ENCODE assay signal across 32 cellular contexts in the genomic region with DNA sequence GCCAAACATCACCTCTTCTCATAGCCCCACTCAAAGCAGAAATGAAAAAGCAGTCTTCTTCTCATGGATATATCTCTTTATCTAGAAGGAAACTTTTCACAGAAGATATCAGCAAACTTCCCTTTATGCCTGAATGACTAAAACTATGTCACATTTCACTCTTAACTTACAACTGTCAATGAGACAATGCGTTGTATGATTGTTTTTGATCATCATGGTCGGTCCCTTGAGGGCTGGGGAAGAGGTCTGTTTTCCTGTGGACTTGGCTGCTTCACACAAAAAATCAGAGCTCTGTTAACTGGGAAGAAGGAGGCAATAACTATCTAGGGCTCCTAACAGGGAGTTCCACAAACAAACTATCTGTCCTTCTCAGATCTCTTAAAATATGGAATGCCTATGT. TPM values are rescaled to one million over a fixed set of nuclear protein-coding genes. Genes with fewer than 3 reads are reported as not detected.
"Had no signal": no experiment of that assay in that cellular context is flagged by ENCODE, and none has a peak within 500 bp of the region (broad histone marks: within the 10 kb centered on the region; RNA-seq: fewer than 3 reads in every experiment).

No MANE protein-coding gene starts in this region.

- H3K27ac Mint-ChIP-seq: activated B cell treated with CpG ODN at 0.5 μM for 24 hours; activated CD8-positive, alpha-beta T cell treated with anti-CD3 and anti-CD28 coated beads for 36 hours; activated naive CD4-positive, alpha-beta T cell treated with anti-CD3 and anti-CD28 coated beads, Interleukin-2, amount 50 U/mL, for 24 hours; activated naive CD8-positive, alpha-beta T cell treated with anti-CD3 and anti-CD28 coated beads, Interleukin-2, amount 50 U/mL, for 24 hours; activated T-helper 17 cell treated with anti-CD3 and anti-CD28 coated beads, Interleukin-2, amount 50 U/mL, for 72 hours; naive B cell; nephron progenitor cell had no signal

- H3K36me3 ChIP-seq: breast epithelium, colonic mucosa, gastrocnemius medialis, heart left ventricle, left ventricle myocardium inferior, neutrophil, ovary, prostate gland, thyroid gland, upper lobe of left lung, vagina had no signal

- H3K36me3 Mint-ChIP-seq: activated naive CD4-positive, alpha-beta T cell treated with anti-CD3 and anti-CD28 coated beads, Interleukin-2, amount 50 U/mL, for 24 hours had no signal

- H3K4me1 ChIP-seq: breast epithelium, colonic mucosa, prostate gland, thyroid gland, vagina had no signal

- H3K27ac ChIP-seq: breast epithelium, colonic mucosa, gastrocnemius medialis, heart left ventricle, left ventricle myocardium inferior, neutrophil, ovary, prostate gland, skin epidermis, thyroid gland, upper lobe of left lung, vagina had no signal

- H3K27me3 ChIP-seq: breast epithelium, ovary, thyroid gland, vagina had no signal

- H3K4me1 Mint-ChIP-seq: activated B cell treated with CpG ODN at 0.5 μM for 24 hours; activated T-helper 17 cell treated with anti-CD3 and anti-CD28 coated beads, Interleukin-2, amount 50 U/mL, for 72 hours; central memory CD8-positive, alpha-beta T cell had no signal

- DNase-seq: activated B cell treated with CpG ODN at 0.5 μM for 24 hours; activated CD4-positive, alpha-beta T cell treated with anti-CD3 and anti-CD28 coated beads, Interleukin-2, amount 50 U/mL, for 1 hour; activated CD8-positive, alpha-beta T cell treated with anti-CD3 and anti-CD28 coated beads for 36 hours; activated gamma-delta T cell treated with Interleukin-2 at 50 U/mL for 16 hours; activated naive CD8-positive, alpha-beta T cell treated with anti-CD3 and anti-CD28 coated beads, Interleukin-2, amount 50 U/mL, for 24 hours; activated T-cell treated with anti-CD3 and anti-CD28 coated beads, Interleukin-2, amount 50 U/mL, for 4 hours; colonic mucosa; effector memory CD4-positive, alpha-beta T cell; erythroblast; gastrocnemius medialis; heart left ventricle; left ventricle myocardium inferior; naive B cell; nephron progenitor cell; ovary; retina; stimulated activated CD4-positive, alpha-beta T cell treated with anti-CD3 and anti-CD28 coated beads, Interleukin-12 subunit alpha, Interleukin-12 subunit beta, amount 100 ng/mL, for 4 hours; stimulated activated CD4-positive, alpha-beta T cell treated with anti-CD3 and anti-CD28 coated beads, Interleukin-4, amount 100 ng/mL, for 1 hour; stimulated activated naive CD8-positive, alpha-beta T cell treated with anti-CD3 and anti-CD28 coated beads, Interleukin-15, Interleukin-2, amounts not matched to agents 100 U/mL and 50 U/mL, for 24 hours; T-helper 9 cell; thyroid gland; upper lobe of left lung had no signal

- H3K4me3 Mint-ChIP-seq: activated B cell treated with CpG ODN at 0.5 μM for 24 hours; activated CD8-positive, alpha-beta T cell treated with anti-CD3 and anti-CD28 coated beads for 36 hours; activated naive CD4-positive, alpha-beta T cell treated with anti-CD3 and anti-CD28 coated beads, Interleukin-2, amount 50 U/mL, for 24 hours; activated naive CD8-positive, alpha-beta T cell treated with anti-CD3 and anti-CD28 coated beads, Interleukin-2, amount 50 U/mL, for 24 hours; activated T-cell treated with anti-CD3 and anti-CD28 coated beads, Interleukin-2, amount 50 U/mL, for 4 hours; activated T-helper 17 cell treated with anti-CD3 and anti-CD28 coated beads, Interleukin-2, amount 50 U/mL, for 72 hours; central memory CD8-positive, alpha-beta T cell; naive B cell; nephron progenitor cell had no signal

- H3K9me3 ChIP-seq: breast epithelium, colonic mucosa, gastrocnemius medialis, heart left ventricle, left ventricle myocardium inferior, neutrophil, ovary, prostate gland, thyroid gland, upper lobe of left lung, vagina had no signal

- H3K9me3 Mint-ChIP-seq: activated B cell treated with CpG ODN at 0.5 μM for 24 hours; activated CD8-positive, alpha-beta T cell treated with anti-CD3 and anti-CD28 coated beads for 36 hours; activated T-cell treated with anti-CD3 and anti-CD28 coated beads, Interleukin-2, amount 50 U/mL, for 4 hours; nephron progenitor cell had no signal

- H3K4me3 ChIP-seq: breast epithelium, colonic mucosa, gastrocnemius medialis, heart left ventricle, left ventricle myocardium inferior, lung, ovary, prostate gland, skin epidermis, thyroid gland, upper lobe of left lung, vagina had no signal

- ATAC-seq: activated CD8-positive, alpha-beta T cell treated with anti-CD3 and anti-CD28 coated beads for 36 hours; activated naive CD8-positive, alpha-beta T cell treated with anti-CD3 and anti-CD28 coated beads, Interleukin-2, amount 50 U/mL, for 24 hours; activated T-cell treated with anti-CD3 and anti-CD28 coated beads, Interleukin-2, amount 50 U/mL, for 4 hours; activated T-helper 17 cell treated with anti-CD3 and anti-CD28 coated beads, Interleukin-2, amount 50 U/mL, for 72 hours; gastrocnemius medialis; heart left ventricle; stimulated activated naive CD8-positive, alpha-beta T cell treated with anti-CD3 and anti-CD28 coated beads, Interleukin-15, Interleukin-2, amounts not matched to agents 100 U/mL and 50 U/mL, for 24 hours had no signal

RNA-seq across cellular contexts. Expression of a gene that starts 5.1 kb away (rescaled TPM):
- total RNA-seq: activated B cell treated with CpG ODN at 0.5 μM for 24 hours; activated CD8-positive, alpha-beta T cell treated with anti-CD3 and anti-CD28 coated beads for 36 hours; activated T-cell treated with anti-CD3 and anti-CD28 coated beads, Interleukin-2, amount 50 U/mL, for 4 hours; activated T-helper 17 cell treated with anti-CD3 and anti-CD28 coated beads, Interleukin-2, amount 50 U/mL, for 72 hours; T-helper 1 cell treated with Interleukin-12 subunit alpha and Interleukin-12 subunit beta and Interleukin-4 antibody, amounts not matched to agents 30 ng/mL and 1 ng/mL, for 36 hours had no signal
